Comparison of ENCODE assay signal across 10 cellular contexts in the genomic region with DNA sequence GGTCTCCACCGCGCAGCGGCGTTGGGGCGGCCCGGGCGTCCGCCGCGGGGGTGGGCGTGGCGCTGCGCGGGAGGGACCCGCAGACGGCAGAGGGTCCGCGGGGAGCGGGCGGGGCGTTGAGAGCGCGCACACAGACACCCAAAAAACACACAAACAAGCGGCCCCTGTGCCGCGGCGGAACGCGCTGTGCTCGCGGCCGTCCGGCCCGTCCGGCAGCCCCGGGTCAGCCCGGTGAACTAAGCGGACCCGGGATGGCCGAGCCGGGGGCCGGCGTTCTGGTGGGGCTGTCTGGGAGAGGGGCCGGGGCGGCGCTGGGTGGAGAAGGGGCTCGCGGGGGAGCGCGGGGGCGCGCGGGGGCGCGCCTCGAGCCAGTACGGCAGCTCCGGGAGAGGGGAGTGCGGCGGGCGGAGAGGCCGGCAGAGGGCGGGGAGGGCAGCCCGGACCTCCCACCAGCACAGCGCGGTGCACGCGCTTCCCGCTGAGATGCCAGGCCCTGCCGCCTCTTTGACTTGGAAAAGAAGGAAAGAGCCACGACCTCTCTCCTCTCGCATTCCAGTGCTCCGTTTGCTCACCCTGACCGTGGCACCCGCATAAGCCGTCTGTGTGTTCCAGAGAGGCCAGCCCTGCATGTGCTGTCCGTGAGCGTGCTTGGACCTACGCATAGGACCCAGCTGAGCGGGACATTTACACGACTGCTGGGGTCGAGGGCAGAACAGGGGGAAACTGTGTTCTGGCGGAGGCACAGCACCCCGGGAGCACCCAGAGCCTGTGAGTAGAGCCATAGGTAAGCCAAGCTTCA. TPM values are rescaled to one million over a fixed set of nuclear protein-coding genes. Genes with fewer than 3 reads are reported as not detected.
A peak's percentile ranks its signal among the peaks of the same experiment; 100 is the strongest.
DNase-seq lines count a peak whose midpoint lies in the region; ATAC-seq, FAIRE-seq and TF ChIP-seq lines count a peak whose summit lies in the region.
"Had no signal": no experiment of that assay in that cellular context is flagged by ENCODE, and none has a peak within 500 bp of the region (broad histone marks: within the 10 kb centered on the region; RNA-seq: fewer than 3 reads in every experiment).

No MANE protein-coding gene starts in this region.

- FAIRE-seq in HepG2 (lab: Jason Lieb, UNC) (no peak), GM19239 (lab: Jason Lieb, UNC) (no peak)

- H3K36me3 Mint-ChIP-seq in natural killer cell treated with Interleukin-12 subunit alpha and Interleukin-12 subunit beta and Interleukin-15 and Interleukin-18, amount 100 ng/mL, for 72 hours = no peaks in the 10 kb centered on the region
- H3K36me3 Mint-ChIP-seq in T-helper 17 cell (ENCODE audit: low read depth) = no peaks in the 10 kb centered on the region
- no peaks in the 10 kb centered on the region for H3K36me3 Mint-ChIP-seq in stimulated activated naive B cell treated with anti-CD40 and anti-IgM and Interleukin-4, amounts not matched to agents 10 μg/mL and 1 μg/mL and 100 μg/mL, for 72 hours

- no peaks in the 10 kb centered on the region for H3K9me3 Mint-ChIP-seq in natural killer cell treated with Interleukin-12 subunit alpha and Interleukin-12 subunit beta and Interleukin-15 and Interleukin-18, amount 100 ng/mL, for 72 hours
- peaks cover 1 to 3% of the 10 kb centered on the region in 2 donors for H3K9me3 Mint-ChIP-seq in stimulated activated naive B cell treated with anti-CD40 and anti-IgM and Interleukin-4, amounts not matched to agents 10 μg/mL and 1 μg/mL and 100 μg/mL, for 72 hours

- TF ChIP-seq CTCF in right lobe of liver (IDR thresholded peaks at IDR 0.05) (no peak), HepG2 (CRISPR knock-in tag; IDR thresholded peaks at IDR 0.05) (no peak), esophagus squamous epithelium (IDR thresholded peaks at IDR 0.05) (no peak)

- CTCF ChIA-PET in HepG2 (lab: Yijun Ruan, JAX; ENCODE audit: low intra/inter-chr PET ratio, low total read pairs) = no interaction called here

- H3K27me3 Mint-ChIP-seq in natural killer cell treated with Interleukin-12 subunit alpha and Interleukin-12 subunit beta and Interleukin-15 and Interleukin-18, amount 100 ng/mL, for 72 hours = peaks cover 45 to 47% of the 10 kb centered on the region in 2 donors
- H3K27me3 Mint-ChIP-seq in T-helper 17 cell = peaks cover 81% of the 10 kb centered on the region
- peaks cover 41 to 69% of the 10 kb centered on the region in 2 donors for H3K27me3 Mint-ChIP-seq in stimulated activated naive B cell treated with anti-CD40 and anti-IgM and Interleukin-4, amounts not matched to agents 10 μg/mL and 1 μg/mL and 100 μg/mL, for 72 hours

- H3K4me3 ChIP-seq in right lobe of liver = no peak overlapping the region
- no peak overlapping the region for H3K4me3 ChIP-seq in HepG2 (replicated peaks in 1 of 3; ENCODE audit: insufficient read depth in 1 of 3, low read depth in 2 of 3, low read length in 3 of 3)
- peak overlapping the region; percentile 27 to 66 (median 38) for H3K4me3 ChIP-seq in esophagus squamous epithelium

- in situ Hi-C loops in HepG2 (cut with HindIII; ENCODE audit: extremely low pct_ligation_motif_present, low pct_unique_long_range_greater_than_20kb) = no loop called here

- no peak overlapping the region for H3K4me3 Mint-ChIP-seq in natural killer cell treated with Interleukin-12 subunit alpha and Interleukin-12 subunit beta and Interleukin-15 and Interleukin-18, amount 100 ng/mL, for 72 hours
- no peak overlapping the region for H3K4me3 Mint-ChIP-seq in T-helper 17 cell
- H3K4me3 Mint-ChIP-seq in stimulated activated naive B cell treated with anti-CD40 and anti-IgM and Interleukin-4, amounts not matched to agents 10 μg/mL and 1 μg/mL and 100 μg/mL, for 72 hours = no peak overlapping the region

- TF ChIP-seq RAD21 in HepG2 (CRISPR knock-in tag; IDR thresholded peaks at IDR 0.05) = no peak

- POLR2A ChIA-PET in HepG2 (lab: Yijun Ruan, JAX) = no interaction called here

- peaks cover 0 to 5% (median 0%) of the 10 kb centered on the region in 4 donors for H3K4me1 ChIP-seq in right lobe of liver
- peaks cover 10% of the 10 kb centered on the region for H3K4me1 ChIP-seq in HepG2 (ENCODE audit: insufficient read depth, low read length)
- H3K4me1 ChIP-seq in esophagus squamous epithelium = peaks cover 0 to 25% (median 0%) of the 10 kb centered on the region in 3 donors

- H3K27ac ChIP-seq in right lobe of liver (no peak overlapping the region), HepG2 (ENCODE audit: extremely low read length, insufficient read depth, low read length) (no peak overlapping the region), esophagus squamous epithelium (no peak overlapping the region)

- no peak overlapping the region for H3K4me2 ChIP-seq in HepG2 (ENCODE audit: low read depth, low read length)

- no peak overlapping the region for H3K27ac Mint-ChIP-seq in natural killer cell treated with Interleukin-12 subunit alpha and Interleukin-12 subunit beta and Interleukin-15 and Interleukin-18, amount 100 ng/mL, for 72 hours
- H3K27ac Mint-ChIP-seq in T-helper 17 cell = no peak overlapping the region
- no peak overlapping the region for H3K27ac Mint-ChIP-seq in stimulated activated naive B cell treated with anti-CD40 and anti-IgM and Interleukin-4, amounts not matched to agents 10 μg/mL and 1 μg/mL and 100 μg/mL, for 72 hours

- DNase-seq in right lobe of liver (peak in 1 of 3 donors; percentile 25), HepG2 (ENCODE audit: low spot score) (no peak), esophagus squamous epithelium (lab: John Stamatoyannopoulos, UW) (no peak), T-helper 17 cell (no peak), GF-D8 (lab: John Stamatoyannopoulos, UW) (no peak), GM19239 (ENCODE audit: insufficient read length, low spot score) (no peak)
- DNase-seq in natural killer cell treated with Interleukin-12 subunit alpha and Interleukin-12 subunit beta and Interleukin-15 and Interleukin-18, amount 100 ng/mL, for 72 hours (ENCODE audit: low spot score) = peak; percentile 57
- DNase-seq in stimulated activated naive B cell treated with anti-CD40 and anti-IgM and Interleukin-4, amounts not matched to agents 10 μg/mL and 1 μg/mL and 100 μg/mL, for 72 hours = no peak
- DNase-seq: DND-41 had no signal

- ATAC-seq in right lobe of liver = peak; percentile 31 to 58 (median 51)
- no peak for ATAC-seq in HepG2
- ATAC-seq in natural killer cell treated with Interleukin-12 subunit alpha and Interleukin-12 subunit beta and Interleukin-15 and Interleukin-18, amount 100 ng/mL, for 72 hours = no peak
- no peak for ATAC-seq in T-helper 17 cell
- ATAC-seq in stimulated activated naive B cell treated with anti-CD40 and anti-IgM and Interleukin-4, amounts not matched to agents 10 μg/mL and 1 μg/mL and 100 μg/mL, for 72 hours (replicated peaks) = no peak

- TF ChIP-seq POLR2A in right lobe of liver (IDR thresholded peaks at IDR 0.05) (no peak), HepG2 (IDR thresholded peaks at IDR 0.05; ENCODE audit: insufficient read depth in 1 of 2, low read depth in 2 of 2, low read length in 2 of 2) (no peak), esophagus squamous epithelium (IDR thresholded peaks at IDR 0.05) (no peak)

- no TSS peak for BruUV-seq in HepG2 (replicated peaks; lab: Mats Ljungman, UMichigan)

- no peak overlapping the region for H3K9ac ChIP-seq in HepG2 (ENCODE audit: insufficient read depth, low read depth, low read length)

- WGBS in right lobe of liver (ENCODE audit: insufficient coverage, low coverage, low lambda C conversion rate, missing lambda C conversion rate) = 77% methylated on average over 12 of the region's 84 CpGs
- WGBS in HepG2 (ENCODE audit: low lambda C conversion rate) = 98% methylated on average over 82 of the region's 84 CpGs
- 12% methylated on average over 12 of the region's 84 CpGs; no CpG with 5 or more reads in 1 of the 2 donors for WGBS in esophagus squamous epithelium, 2 donors

- H3K27me3 ChIP-seq in right lobe of liver (no peaks in the 10 kb centered on the region), HepG2 (ENCODE audit: control insufficient read depth in 1 of 2, insufficient read depth in 2 of 2, low read length in 2 of 2) (no peaks in the 10 kb centered on the region), esophagus squamous epithelium (peaks cover 0 to 88% (median 2%) of the 10 kb centered on the region in 4 donors)

- no peak for TF ChIP-seq EP300 in HepG2 (IDR thresholded peaks at IDR 0.05; ENCODE audit: low read depth in 2 of 2, low read length in 2 of 2)
- TF ChIP-seq EP300 in HepG2 (CRISPR knock-in tag; IDR thresholded peaks at IDR 0.05; ENCODE audit: borderline replicate concordance) = no peak

- H2AFZ ChIP-seq in HepG2 (ENCODE audit: low read length) = no peak overlapping the region

- peaks cover 2 to 6% of the 10 kb centered on the region in 2 donors for H3K4me1 Mint-ChIP-seq in natural killer cell treated with Interleukin-12 subunit alpha and Interleukin-12 subunit beta and Interleukin-15 and Interleukin-18, amount 100 ng/mL, for 72 hours (ENCODE audit: low read depth in 2 of 2)
- H3K4me1 Mint-ChIP-seq in T-helper 17 cell = peaks cover 5% of the 10 kb centered on the region
- H3K4me1 Mint-ChIP-seq in stimulated activated naive B cell treated with anti-CD40 and anti-IgM and Interleukin-4, amounts not matched to agents 10 μg/mL and 1 μg/mL and 100 μg/mL, for 72 hours = peaks cover 0 to 1% of the 10 kb centered on the region in 2 donors

- H3K9me3 ChIP-seq in right lobe of liver = no peaks in the 10 kb centered on the region
- no peaks in the 10 kb centered on the region for H3K9me3 ChIP-seq in HepG2 (ENCODE audit: low read length)
- no peaks in the 10 kb centered on the region for H3K9me3 ChIP-seq in esophagus squamous epithelium
- H3K9me3 ChIP-seq in T-helper 17 cell (ENCODE audit: control insufficient read depth, low read length, poor library complexity, severe bottlenecking) = no peaks in the 10 kb centered on the region

- intact Hi-C loops in right lobe of liver (cut with DNase I) (no loop called here), HepG2 (cut with micrococcal nuclease; ENCODE audit: unreplicated experiment) (no loop called here), esophagus squamous epithelium (cut with DNase I) (no loop called here)

- no peaks in the 10 kb centered on the region for H3K79me2 ChIP-seq in HepG2 (ENCODE audit: insufficient read depth, low read length)

- peaks cover 0 to 82% (median 12%) of the 10 kb centered on the region in 4 donors for H3K36me3 ChIP-seq in right lobe of liver
- no peaks in the 10 kb centered on the region for H3K36me3 ChIP-seq in HepG2 (replicated peaks in 1 of 2; ENCODE audit: control insufficient read depth in 1 of 2, insufficient read depth in 2 of 2, low read length in 2 of 2)
- H3K36me3 ChIP-seq in esophagus squamous epithelium = no peaks in the 10 kb centered on the region

- H4K20me1 ChIP-seq in HepG2 (ENCODE audit: insufficient read depth, low read length) = no peaks in the 10 kb centered on the region

RNA-seq across cellular contexts. Expression of a gene that starts 10.3 kb away (rescaled TPM):
- total RNA-seq in right lobe of liver (100 to 1,000 TPM in 1 of 6 experiments, 10 to 100 TPM in 4, 1 to 10 TPM in 1; 8.2 to 114 (median 26.5) TPM), HepG2 (2016; rRNA removed; fragmentation: Illumina TruSeq; extraction: Trizol) (9.5 and 18.8 TPM in 2 replicates), esophagus squamous epithelium (under 1 TPM in 1 of 4 donors, not detected in 3; 0.57 TPM), T-helper 17 cell (not detected)
- 3.7 and 5.6 TPM in 2 replicates for total RNA-seq in HepG2 (2016; cell fraction: cytosol; rRNA removed; fragmentation: Illumina TruSeq; extraction: Trizol; ENCODE audit: low read depth)
- 10.4 and 17.8 TPM in 2 replicates for total RNA-seq in HepG2 (2016; cell fraction: insoluble cytoplasmic fraction; rRNA removed; fragmentation: Illumina TruSeq; extraction: Trizol)
- 7.4 and 8.0 TPM in 2 replicates for total RNA-seq in HepG2 (2016; cell fraction: membrane; rRNA removed; fragmentation: Illumina TruSeq; extraction: Trizol)
- total RNA-seq in HepG2 (2016; cell fraction: nucleus; rRNA removed; fragmentation: Illumina TruSeq; extraction: Trizol) = 17.0 and 17.6 TPM in 2 replicates
- 3.7 and 6.0 TPM in 2 replicates for polyA plus RNA-seq in HepG2 (2011; rRNA removed)
- polyA plus RNA-seq in HepG2 (2011; cell fraction: cytosol; rRNA removed) = 4.4 and 5.0 TPM in 2 replicates
- 10.3 and 12.4 TPM in 2 replicates for polyA plus RNA-seq in HepG2 (2011; cell fraction: nucleus; rRNA removed)
- 0.66 and 5.8 TPM in 2 replicates for polyA plus RNA-seq in HepG2 (2012)
- 2.3 and 2.8 TPM in 2 replicates for polyA plus RNA-seq in HepG2 (2016; cell fraction: cytosol; fragmentation: Illumina TruSeq; extraction: Trizol; ENCODE audit: low read depth)
- polyA plus RNA-seq in HepG2 (2016; cell fraction: insoluble cytoplasmic fraction; fragmentation: Illumina TruSeq; extraction: Trizol; ENCODE audit: low read depth) = 7.2 and 9.0 TPM in 2 replicates
- 3.9 and 4.9 TPM in 2 replicates for polyA plus RNA-seq in HepG2 (2016; cell fraction: membrane; fragmentation: Illumina TruSeq; extraction: Trizol; ENCODE audit: low read depth)
- 27.1 and 27.7 TPM in 2 replicates for polyA plus RNA-seq in HepG2 (2016; cell fraction: nucleus; fragmentation: Illumina TruSeq; extraction: Trizol; ENCODE audit: insufficient read depth, low read depth)
- 1.2 and 11.3 TPM in 2 replicates for polyA minus RNA-seq in HepG2 (2011; rRNA and poly(A)+ RNA removed; ENCODE audit: low replicate concordance)
- 7.0 and 7.2 TPM in 2 replicates for polyA minus RNA-seq in HepG2 (2011; cell fraction: cytosol; rRNA and poly(A)+ RNA removed)
- 5.8 and 7.1 TPM in 2 replicates for polyA minus RNA-seq in HepG2 (2011; cell fraction: nucleus; rRNA and poly(A)+ RNA removed)
- total RNA-seq in natural killer cell treated with Interleukin-12 subunit alpha and Interleukin-12 subunit beta and Interleukin-15 and Interleukin-18, amount 100 ng/mL, for 72 hours = under 1 TPM in 1 of 2 donors, not detected in 1; 0.11 TPM
- total RNA-seq: T-helper 1 cell treated with Interleukin-12 subunit alpha and Interleukin-12 subunit beta and Interleukin-4 antibody, amounts not matched to agents 30 ng/mL and 1 ng/mL, for 36 hours had no signal

RNA-seq across cellular contexts. Expression of a gene that starts 59.0 kb away (rescaled TPM):
- total RNA-seq in right lobe of liver (10 to 100 TPM in 3 of 6 experiments, 1 to 10 TPM in 3; 2.0 to 70.6 (median 14.4) TPM), HepG2 (2016; rRNA removed; fragmentation: Illumina TruSeq; extraction: Trizol) (0.15 and 0.52 TPM in 2 replicates), esophagus squamous epithelium (not detected), T-helper 17 cell (under 1 TPM; 0.26 to 0.72 TPM)
- not detected in 2 replicates for total RNA-seq in HepG2 (2016; cell fraction: cytosol; rRNA removed; fragmentation: Illumina TruSeq; extraction: Trizol; ENCODE audit: low read depth)
- total RNA-seq in HepG2 (2016; cell fraction: insoluble cytoplasmic fraction; rRNA removed; fragmentation: Illumina TruSeq; extraction: Trizol) = 0.22 TPM in 1 of 2 replicates, not detected in the other
- total RNA-seq in HepG2 (2016; cell fraction: membrane; rRNA removed; fragmentation: Illumina TruSeq; extraction: Trizol) = not detected in 2 replicates
- total RNA-seq in HepG2 (2016; cell fraction: nucleus; rRNA removed; fragmentation: Illumina TruSeq; extraction: Trizol) = 0.40 TPM in 1 of 2 replicates, not detected in the other
- polyA plus RNA-seq in HepG2 (2011; rRNA removed) = 0.05 and 0.60 TPM in 2 replicates
- polyA plus RNA-seq in HepG2 (2011; cell fraction: cytosol; rRNA removed) = 0.17 and 0.21 TPM in 2 replicates
- 1.4 and 1.6 TPM in 2 replicates for polyA plus RNA-seq in HepG2 (2011; cell fraction: nucleus; rRNA removed)
- 0.60 and 0.83 TPM in 2 replicates for polyA plus RNA-seq in HepG2 (2012)
- polyA plus RNA-seq in HepG2 (2016; cell fraction: cytosol; fragmentation: Illumina TruSeq; extraction: Trizol; ENCODE audit: low read depth) = not detected in 2 replicates
- not detected in 2 replicates for polyA plus RNA-seq in HepG2 (2016; cell fraction: insoluble cytoplasmic fraction; fragmentation: Illumina TruSeq; extraction: Trizol; ENCODE audit: low read depth)
- not detected in 2 replicates for polyA plus RNA-seq in HepG2 (2016; cell fraction: membrane; fragmentation: Illumina TruSeq; extraction: Trizol; ENCODE audit: low read depth)
- 0.67 and 1.00 TPM in 2 replicates for polyA plus RNA-seq in HepG2 (2016; cell fraction: nucleus; fragmentation: Illumina TruSeq; extraction: Trizol; ENCODE audit: insufficient read depth, low read depth)
- 0.70 TPM in 1 of 2 replicates, not detected in the other for polyA minus RNA-seq in HepG2 (2011; rRNA and poly(A)+ RNA removed; ENCODE audit: low replicate concordance)
- not detected in 2 replicates for polyA minus RNA-seq in HepG2 (2011; cell fraction: cytosol; rRNA and poly(A)+ RNA removed)
- 2.7 and 3.2 TPM in 2 replicates for polyA minus RNA-seq in HepG2 (2011; cell fraction: nucleus; rRNA and poly(A)+ RNA removed)
- total RNA-seq in natural killer cell treated with Interleukin-12 subunit alpha and Interleukin-12 subunit beta and Interleukin-15 and Interleukin-18, amount 100 ng/mL, for 72 hours = 1 to 10 TPM in 1 of 2 donors, under 1 TPM in 1; 0.92 to 1.9 TPM

Comparison
In these comparisons a context has a peak if more than half of its experiments do, and no peak if none do; other contexts are left out.
1. ATAC-seq: peak in right lobe of liver (4 of 4); none in HepG2 (single experiment), natural killer cell treated with Interleukin-12 subunit alpha and Interleukin-12 subunit beta and Interleukin-15 and Interleukin-18, amount 100 ng/mL, for 72 hours (0 of 2), T-helper 17 cell (single experiment) and stimulated activated naive B cell treated with anti-CD40 and anti-IgM and Interleukin-4, amounts not matched to agents 10 μg/mL and 1 μg/mL and 100 μg/mL, for 72 hours (0 of 2).
2. H3K4me3 ChIP-seq: peak in esophagus squamous epithelium (4 of 4); none in right lobe of liver (0 of 3) and HepG2 (0 of 3).